24 cellular contexts compared by ENCODE assay signal in the genomic region with DNA sequence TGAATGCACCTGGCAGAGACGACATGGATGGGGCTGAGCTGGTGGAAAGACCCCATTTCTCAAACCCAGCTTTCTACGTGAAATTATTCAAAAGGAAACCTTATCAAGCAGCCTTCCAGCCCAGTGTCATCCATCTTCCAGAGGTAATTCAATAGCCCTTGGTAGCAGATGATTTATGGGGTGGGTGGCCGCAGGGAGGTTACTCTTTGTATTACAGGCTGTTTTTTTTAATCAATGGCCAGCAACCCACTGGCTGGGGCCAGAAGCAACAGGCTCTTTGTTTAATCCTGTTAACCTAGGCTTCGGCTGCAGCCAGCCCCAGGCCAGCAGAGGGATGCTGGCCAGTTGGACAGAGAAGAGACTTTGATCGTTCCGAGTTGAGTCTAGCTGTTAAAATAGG.
"Had no signal": no experiment of that assay in that cellular context is flagged by ENCODE, and none has a peak within 500 bp of the region (broad histone marks: within the 10 kb centered on the region; RNA-seq: fewer than 3 reads in every experiment).

No MANE protein-coding gene starts in this region.

- DNase-seq: activated CD4-positive, alpha-beta T cell treated with anti-CD3 and anti-CD28 coated beads, Interleukin-2, amount 10 ng/mL, durations not matched to agents 24 days and 14 days; activated CD4-positive, alpha-beta T cell treated with anti-CD3 and anti-CD28 coated beads, Interleukin-2, amount 50 U/mL, for 4 hours; activated CD8-positive, alpha-beta T cell treated with anti-CD3 and anti-CD28 coated beads for 36 hours; activated gamma-delta T cell; activated naive CD4-positive, alpha-beta T cell treated with Interleukin-2 at 50 U/mL for 16 hours; activated naive CD8-positive, alpha-beta T cell treated with anti-CD3 and anti-CD28 coated beads, Interleukin-2, amount 10 ng/mL, durations not matched to agents 7 days and 5 days; activated T-cell treated with anti-CD3 and anti-CD28 coated beads, Interleukin-2, amount 50 U/mL, for 1 hour; activated T-cell treated with anti-CD3 and anti-CD28 coated beads, Interleukin-2, amount 50 U/mL, for 72 hours; amygdala; MM.1S; MV-4-11; NCI-H1092; NCI-H1694; NCI-H1930; NCI-H2081 treated with DMSO at 0.1 percent for 48 hours; NCI-H226; NCI-H524 treated with DMSO at 0.1 percent for 48 hours; PC-9 had no signal

- H3K4me3 Mint-ChIP-seq: activated CD4-positive, alpha-beta T cell treated with anti-CD3 and anti-CD28 coated beads, Interleukin-2, amount 10 ng/mL, durations not matched to agents 24 days and 14 days; activated CD8-positive, alpha-beta T cell treated with anti-CD3 and anti-CD28 coated beads for 36 hours; activated naive CD4-positive, alpha-beta T cell treated with anti-CD3 and anti-CD28 coated beads, Interleukin-2, amount 50 U/mL, for 24 hours; activated naive CD8-positive, alpha-beta T cell treated with anti-CD3 and anti-CD28 coated beads, Interleukin-2, amount 10 ng/mL, durations not matched to agents 7 days and 5 days; activated T-cell treated with anti-CD3 and anti-CD28 coated beads, Interleukin-2, amount 50 U/mL, for 72 hours; central memory CD8-positive, alpha-beta T cell; T-helper 1 cell treated with Interleukin-12 subunit alpha and Interleukin-12 subunit beta and Interleukin-4 antibody, amounts not matched to agents 30 μg/mL and 1 μg/mL, for 36 hours; T-helper 2 cell treated with Interferon-gamma antibody and Interleukin-4, amounts not matched to agents 5 μg/mL and 100 μg/mL, for 36 hours had no signal

- H3K9me3 Mint-ChIP-seq: activated CD4-positive, alpha-beta T cell treated with anti-CD3 and anti-CD28 coated beads, Interleukin-2, amount 10 ng/mL, durations not matched to agents 24 days and 14 days; activated CD8-positive, alpha-beta T cell treated with anti-CD3 and anti-CD28 coated beads for 36 hours; activated naive CD4-positive, alpha-beta T cell treated with anti-CD3 and anti-CD28 coated beads, Interleukin-2, amount 50 U/mL, for 24 hours; activated naive CD8-positive, alpha-beta T cell treated with anti-CD3 and anti-CD28 coated beads, Interleukin-2, amount 10 ng/mL, durations not matched to agents 7 days and 5 days; activated T-cell treated with anti-CD3 and anti-CD28 coated beads, Interleukin-2, amount 50 U/mL, for 72 hours; activated T-helper 2 cell treated with anti-CD3 and anti-CD28 coated beads, Interferon-gamma antibody, Interleukin-2, Interleukin-4, amounts not matched to agents 10 μg/mL and 5 μg/mL and 100 μg/mL, durations not matched to agents 14 hours and 24 hours and 36 hours; T-helper 1 cell treated with Interleukin-12 subunit alpha and Interleukin-12 subunit beta and Interleukin-4 antibody, amounts not matched to agents 30 μg/mL and 1 μg/mL, for 36 hours; T-helper 2 cell treated with Interferon-gamma antibody and Interleukin-4, amounts not matched to agents 5 μg/mL and 100 μg/mL, for 36 hours had no signal

- H3K36me3 Mint-ChIP-seq: activated naive CD4-positive, alpha-beta T cell treated with anti-CD3 and anti-CD28 coated beads, Interleukin-2, amount 50 U/mL, for 24 hours; activated naive CD8-positive, alpha-beta T cell treated with anti-CD3 and anti-CD28 coated beads, Interleukin-2, amount 10 ng/mL, durations not matched to agents 7 days and 5 days had no signal

- H3K27ac Mint-ChIP-seq: activated CD4-positive, alpha-beta T cell treated with anti-CD3 and anti-CD28 coated beads, Interleukin-2, amount 10 ng/mL, durations not matched to agents 24 days and 14 days; activated CD8-positive, alpha-beta T cell treated with anti-CD3 and anti-CD28 coated beads for 36 hours; activated naive CD4-positive, alpha-beta T cell treated with anti-CD3 and anti-CD28 coated beads, Interleukin-2, amount 50 U/mL, for 24 hours; activated naive CD8-positive, alpha-beta T cell treated with anti-CD3 and anti-CD28 coated beads, Interleukin-2, amount 10 ng/mL, durations not matched to agents 7 days and 5 days; activated T-cell treated with anti-CD3 and anti-CD28 coated beads, Interleukin-2, amount 50 U/mL, for 72 hours; activated T-helper 2 cell treated with anti-CD3 and anti-CD28 coated beads, Interferon-gamma antibody, Interleukin-2, Interleukin-4, amounts not matched to agents 10 μg/mL and 5 μg/mL and 100 μg/mL, durations not matched to agents 14 hours and 24 hours and 36 hours; T-helper 1 cell treated with Interleukin-12 subunit alpha and Interleukin-12 subunit beta and Interleukin-4 antibody, amounts not matched to agents 30 μg/mL and 1 μg/mL, for 36 hours; T-helper 2 cell treated with Interferon-gamma antibody and Interleukin-4, amounts not matched to agents 5 μg/mL and 100 μg/mL, for 36 hours had no signal

- ATAC-seq: activated CD8-positive, alpha-beta T cell treated with anti-CD3 and anti-CD28 coated beads for 36 hours; activated T-cell treated with anti-CD3 and anti-CD28 coated beads, Interleukin-2, amount 50 U/mL, for 72 hours; Right ventricle myocardium inferior had no signal

- H3K27me3 Mint-ChIP-seq: activated CD4-positive, alpha-beta T cell treated with anti-CD3 and anti-CD28 coated beads, Interleukin-2, amount 10 ng/mL, durations not matched to agents 24 days and 14 days; activated CD8-positive, alpha-beta T cell treated with anti-CD3 and anti-CD28 coated beads for 36 hours; activated naive CD8-positive, alpha-beta T cell treated with anti-CD3 and anti-CD28 coated beads, Interleukin-2, amount 10 ng/mL, durations not matched to agents 7 days and 5 days; central memory CD8-positive, alpha-beta T cell had no signal

- H3K4me1 Mint-ChIP-seq: activated CD4-positive, alpha-beta T cell treated with anti-CD3 and anti-CD28 coated beads, Interleukin-2, amount 10 ng/mL, durations not matched to agents 24 days and 14 days; activated naive CD4-positive, alpha-beta T cell treated with anti-CD3 and anti-CD28 coated beads, Interleukin-2, amount 50 U/mL, for 24 hours; activated naive CD8-positive, alpha-beta T cell treated with anti-CD3 and anti-CD28 coated beads, Interleukin-2, amount 10 ng/mL, durations not matched to agents 7 days and 5 days; central memory CD8-positive, alpha-beta T cell had no signal
